1 cellular context compared by ENCODE assay signal in the genomic region with DNA sequence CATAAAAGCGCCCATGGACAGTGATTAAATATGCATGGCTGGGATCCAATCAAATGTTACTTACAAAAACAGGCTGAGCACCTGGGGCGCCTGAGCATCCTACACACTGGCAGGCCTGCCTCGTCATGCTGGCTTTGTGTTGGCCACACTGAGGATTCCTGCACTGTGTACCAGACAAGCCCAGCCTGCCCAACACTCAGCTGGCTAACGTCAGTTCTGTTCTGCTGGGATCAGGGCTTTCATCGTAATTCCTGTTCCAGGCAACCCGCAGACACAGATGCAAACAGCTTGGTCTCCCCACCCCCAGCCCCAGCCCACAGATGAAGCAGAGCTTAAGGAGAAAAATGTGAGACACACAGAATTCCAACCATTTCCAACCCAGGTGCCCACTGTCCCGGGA.
A peak's percentile ranks its signal among the peaks of the same experiment; 100 is the strongest.
TF ChIP-seq lines count a peak whose summit lies in the region.

No MANE protein-coding gene starts in this region.

TF ChIP-seq in HEK293, 187 proteins besides CTCF, POLR2A, EP300 and RAD21 (continued from another document):
- TF ChIP-seq, protein P1, sequence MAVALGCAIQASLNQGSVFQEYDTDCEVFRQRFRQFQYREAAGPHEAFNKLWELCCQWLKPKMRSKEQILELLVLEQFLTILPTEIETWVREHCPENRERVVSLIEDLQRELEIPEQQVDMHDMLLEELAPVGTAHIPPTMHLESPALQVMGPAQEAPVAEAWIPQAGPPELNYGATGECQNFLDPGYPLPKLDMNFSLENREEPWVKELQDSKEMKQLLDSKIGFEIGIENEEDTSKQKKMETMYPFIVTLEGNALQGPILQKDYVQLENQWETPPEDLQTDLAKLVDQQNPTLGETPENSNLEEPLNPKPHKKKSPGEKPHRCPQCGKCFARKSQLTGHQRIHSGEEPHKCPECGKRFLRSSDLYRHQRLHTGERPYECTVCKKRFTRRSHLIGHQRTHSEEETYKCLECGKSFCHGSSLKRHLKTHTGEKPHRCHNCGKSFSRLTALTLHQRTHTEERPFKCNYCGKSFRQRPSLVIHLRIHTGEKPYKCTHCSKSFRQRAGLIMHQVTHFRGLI (tag by site-specific recombination; IDR thresholded peaks at IDR 0.05), result peak; percentile 50; the same call in 1 of the 2 replicates
- TF ChIP-seq ZNF394 (tag by site-specific recombination; IDR thresholded peaks at IDR 0.05; ENCODE audit: borderline replicate concordance), result no peak
- no peak for TF ChIP-seq ZNF544 (tag by site-specific recombination; IDR thresholded peaks at IDR 0.05)
